25 cellular contexts compared by ENCODE assay signal in genomic region chr16:68835970-68836369, GRCh38. TPM values are rescaled to one million over a fixed set of nuclear protein-coding genes. Genes with fewer than 3 reads are reported as not detected.
A peak's percentile ranks its signal among the peaks of the same experiment; 100 is the strongest.
DNase-seq lines count a peak whose midpoint lies in the region; ATAC-seq, FAIRE-seq and TF ChIP-seq lines count a peak whose summit lies in the region.
"Had no signal": no experiment of that assay in that cellular context is flagged by ENCODE, and none has a peak within 500 bp of the region (broad histone marks: within the 10 kb centered on the region; RNA-seq: fewer than 3 reads in every experiment).

No MANE protein-coding gene starts in this region.

- no peak for TF ChIP-seq RAD21 in H1 (IDR thresholded peaks at IDR 0.05 in 1 of 2, conservative IDR thresholded peaks at IDR 0.05 in 1 of 2; ENCODE audit: low read depth in 2 of 2, low read length in 2 of 2)

- H3K36me3 Mint-ChIP-seq in activated naive CD8-positive, alpha-beta T cell treated with anti-CD3 and anti-CD28 coated beads for 36 hours, result no peaks in the 10 kb centered on the region
- H3K36me3 Mint-ChIP-seq: CD8-positive, alpha-beta T cell had no signal

- H3K79me2 ChIP-seq in DND-41 (ENCODE audit: insufficient read depth, low read length), result no peaks in the 10 kb centered on the region
- no peaks in the 10 kb centered on the region for H3K79me2 ChIP-seq in H1 (ENCODE audit: control insufficient read depth in 1 of 2, insufficient read depth in 2 of 2, low read length in 2 of 2)

- H3K79me1 ChIP-seq in H1 (ENCODE audit: low read depth, low read length) (no peaks in the 10 kb centered on the region), mesenchymal stem cell (replicated peaks; ENCODE audit: low read length, poor library complexity, severe bottlenecking) (no peaks in the 10 kb centered on the region)

- H3K27ac Mint-ChIP-seq in activated naive CD8-positive, alpha-beta T cell treated with anti-CD3 and anti-CD28 coated beads for 36 hours, result no peak overlapping the region
- H3K27ac Mint-ChIP-seq: B cell; CD4-positive, alpha-beta T cell; CD8-positive, alpha-beta T cell had no signal

- H2AK5ac ChIP-seq in H1 (ENCODE audit: low read depth, low read length), result no peak overlapping the region
- H2AK5ac ChIP-seq in mesenchymal stem cell (ENCODE audit: low read length, severe bottlenecking), result peak overlapping the region; percentile 35

- H3K27ac ChIP-seq in DND-41 (ENCODE audit: low read length), result no peak overlapping the region
- H3K27ac ChIP-seq in H1 (ENCODE audit: low read depth, low read length), result no peak overlapping the region
- no peak overlapping the region for H3K27ac ChIP-seq in mesenchymal stem cell (ENCODE audit: low read length, poor library complexity, severe bottlenecking)
- H3K27ac ChIP-seq: BLaER1 treated with 17β-estradiol and CSF1 and Interleukin-3, amounts not matched to agents 10 nM and 100 nM; C4-2B had no signal

- CTCF ChIA-PET in H1 (lab: Charles Lee; ENCODE audit: partially characterized antibody), result interaction anchor here (1.2 to 3.1 kb wide), 2 partner anchors 8 to 26 kb away, joined by 4 to 12 read pairs; partner anchors contain the start of gene TANGO6

- H3K14ac ChIP-seq in H1 (ENCODE audit: insufficient read length) (no peak overlapping the region), mesenchymal stem cell (ENCODE audit: low read length in 2 of 2) (no peak overlapping the region)

- H3K4me1 ChIP-seq in DND-41 (ENCODE audit: insufficient read depth, low read length) (no peaks in the 10 kb centered on the region), H1 (replicated peaks in 1 of 4; ENCODE audit: control insufficient read depth in 3 of 4, insufficient read depth in 4 of 4, low read length in 3 of 4) (no peaks in the 10 kb centered on the region), mesenchymal stem cell (ENCODE audit: control insufficient read depth, insufficient read depth, low read depth, low read length) (no peaks in the 10 kb centered on the region)
- H3K4me1 ChIP-seq: Caco-2 had no signal

- H2BK20ac ChIP-seq in H1 (ENCODE audit: low read length), result no peak overlapping the region

- H3K4me3 ChIP-seq in DND-41 (ENCODE audit: low read depth in 1 of 2, low read length in 2 of 2) (no peak overlapping the region), H1 (ENCODE audit: extremely low read depth in 1 of 4, insufficient read depth in 2 of 4, low read depth in 3 of 4, low read length in 4 of 4) (no peak overlapping the region), mesenchymal stem cell (ENCODE audit: insufficient read depth in 1 of 2, low read depth in 1 of 2, low read length in 2 of 2) (no peak overlapping the region)
- H3K4me3 ChIP-seq: BLaER1 treated with 17β-estradiol and CSF1 and Interleukin-3, amounts not matched to agents 10 nM and 100 nM; GM12878 had no signal

- no peak overlapping the region for H3K23ac ChIP-seq in H1 (ENCODE audit: insufficient read length)
- H3K23ac ChIP-seq in mesenchymal stem cell (ENCODE audit: low read length in 2 of 2), result no peak overlapping the region

- no peaks in the 10 kb centered on the region for H3K4me1 Mint-ChIP-seq in activated naive CD8-positive, alpha-beta T cell treated with anti-CD3 and anti-CD28 coated beads for 36 hours
- H3K4me1 Mint-ChIP-seq: B cell had no signal

- H4K8ac ChIP-seq in H1 (ENCODE audit: extremely low read depth, insufficient read depth, low read length), result no peak overlapping the region
- H4K8ac ChIP-seq in mesenchymal stem cell (ENCODE audit: low read length), result no peak overlapping the region

- H3K4me2 ChIP-seq in DND-41 (ENCODE audit: insufficient read depth, low read length) (no peak overlapping the region), H1 (ENCODE audit: insufficient read depth in 1 of 2, low read depth in 2 of 2, low read length in 2 of 2) (no peak overlapping the region), mesenchymal stem cell (ENCODE audit: low read length, poor library complexity, severe bottlenecking) (no peak overlapping the region)
- H3K4me2 ChIP-seq: BLaER1 treated with 17β-estradiol and CSF1 and Interleukin-3, amounts not matched to agents 10 nM and 100 nM had no signal

- TF ChIP-seq CTCF in DND-41 (IDR thresholded peaks at IDR 0.05; ENCODE audit: borderline replicate concordance, extremely low read depth, low read length, poor library complexity, severe bottlenecking) (no peak), H1 (IDR thresholded peaks at IDR 0.05; ENCODE audit: control extremely low read depth in 1 of 3, insufficient read depth in 1 of 3, low read depth in 1 of 3, low read length in 3 of 3) (no peak)

- H3K23me2 ChIP-seq in H1 (ENCODE audit: low read depth, low read length), result no peaks in the 10 kb centered on the region; the same call in 1 of the 2 replicates

- H2BK5ac ChIP-seq in H1 (ENCODE audit: low read depth, low read length), result no peak overlapping the region
- H2BK5ac ChIP-seq in mesenchymal stem cell (ENCODE audit: low read depth, low read length, poor library complexity, severe bottlenecking), result no peak overlapping the region

- no peak for ATAC-seq in DND-41 (ENCODE audit: insufficient read depth, low read depth)
- no peak for ATAC-seq in GM18861 (IDR thresholded peaks at IDR 0.05; ENCODE audit: unreplicated experiment)
- ATAC-seq: CD8-positive, alpha-beta T cell; GM12878 had no signal

- H2AFZ ChIP-seq in DND-41 (ENCODE audit: low read depth, low read length) (peak overlapping the region; percentile 26; the same call in 1 of the 2 replicates), H1 (ENCODE audit: low read length) (no peak overlapping the region), mesenchymal stem cell (ENCODE audit: low read depth, low read length) (no peak overlapping the region)

- H3K9me3 ChIP-seq in DND-41 (ENCODE audit: insufficient read depth, low read length, severe bottlenecking), result no peaks in the 10 kb centered on the region
- H3K9me3 ChIP-seq in H1 (ENCODE audit: insufficient read depth in 2 of 2, low read depth in 1 of 2, low read length in 1 of 2), result no peaks in the 10 kb centered on the region
- no peaks in the 10 kb centered on the region for H3K9me3 ChIP-seq in mesenchymal stem cell (ENCODE audit: control insufficient read depth, low read length)
- H3K9me3 ChIP-seq: BLaER1 treated with 17β-estradiol and CSF1 and Interleukin-3, amounts not matched to agents 10 nM and 100 nM; Caco-2 had no signal

- 92% methylated on average over 5 of the region's 5 CpGs; no CpG with 5 or more reads in 1 of the 2 experiments for WGBS in H1 (ENCODE audit: extremely low coverage in 1 of 2, insufficient coverage in 1 of 2, insufficient read length in 1 of 2, insufficient replicate concordance in 2 of 2, low coverage in 1 of 2, low lambda C conversion rate in 2 of 2, missing lambda C conversion rate in 1 of 2), 2 experiments
- WGBS in mesenchymal stem cell, result 91% methylated on average over 4 of the region's 5 CpGs

- H3K4me3 Mint-ChIP-seq in activated naive CD8-positive, alpha-beta T cell treated with anti-CD3 and anti-CD28 coated beads for 36 hours, result no peak overlapping the region
- H3K4me3 Mint-ChIP-seq: B cell; CD4-positive, alpha-beta T cell; CD8-positive, alpha-beta T cell had no signal

- no peaks in the 10 kb centered on the region for H3K9me3 Mint-ChIP-seq in activated naive CD8-positive, alpha-beta T cell treated with anti-CD3 and anti-CD28 coated beads for 36 hours
- H3K9me3 Mint-ChIP-seq: CD4-positive, alpha-beta T cell; CD8-positive, alpha-beta T cell had no signal

- FAIRE-seq in H1 (lab: Jason Lieb, UNC), result no peak
- FAIRE-seq: A204.1, D721Med, GM12878, GM12892, GM18507, GM19239 had no signal

- H2BK120ac ChIP-seq in H1 (replicated peaks; ENCODE audit: low read depth, low read length) (no peak overlapping the region), mesenchymal stem cell (ENCODE audit: low read depth, low read length) (no peak overlapping the region)

- H3K36me3 ChIP-seq in DND-41 (ENCODE audit: insufficient read depth, low read length) (no peaks in the 10 kb centered on the region), H1 (ENCODE audit: control insufficient read depth in 2 of 4, insufficient read depth in 4 of 4, low read length in 3 of 4) (peaks cover 9 to 41% (median 28%) of the 10 kb centered on the region in 4 experiments; a peak in 7 of 8 replicates), mesenchymal stem cell (ENCODE audit: control insufficient read depth in 1 of 2, insufficient read depth in 2 of 2, low read depth in 1 of 2, low read length in 2 of 2) (no peaks in the 10 kb centered on the region)
- H3K36me3 ChIP-seq: BLaER1 treated with 17β-estradiol and CSF1 and Interleukin-3, amounts not matched to agents 10 nM and 100 nM had no signal

- DNase-seq in DND-41 (no peak), H1 (ENCODE audit: low read depth in 1 of 2, low spot score in 2 of 2) (no peak), mesenchymal stem cell (no peak), SKM-1 treated with dmso at 0.1 percent for 144 hours (lab: John Stamatoyannopoulos, UW; ENCODE audit: unreplicated experiment) (no peak)
- no peak for DNase-seq in activated naive CD8-positive, alpha-beta T cell treated with anti-CD3 and anti-CD28 coated beads for 36 hours
- DNase-seq: 8988T; ACHN; AML-193; Caco-2; Calu3; CD4-positive, alpha-beta T cell; CD8-positive, alpha-beta T cell; DMS79 treated with DMSO at 0.1 percent for 48 hours; EL; GDM1 had no signal

- H3K56ac ChIP-seq in H1 (replicated peaks; ENCODE audit: insufficient read length, low read depth, low read length), result no peak overlapping the region

- POLR2A ChIA-PET in H1 (lab: Charles Lee; ENCODE audit: partially characterized antibody), result interaction anchor here (2.8 kb wide), 1 partner anchor 7 kb away, joined by 12 read pairs; the partner anchor contains the start of gene TANGO6

- H4K91ac ChIP-seq in H1 (replicated peaks; ENCODE audit: insufficient read length, low read length) (no peak overlapping the region), mesenchymal stem cell (ENCODE audit: low read length) (no peak overlapping the region)

- no peak overlapping the region for H3K18ac ChIP-seq in H1 (ENCODE audit: extremely low read depth, low read length)
- no peak overlapping the region for H3K18ac ChIP-seq in mesenchymal stem cell (ENCODE audit: low read depth in 1 of 2, low read length in 2 of 2)

- no peak overlapping the region for H3K9ac ChIP-seq in DND-41 (ENCODE audit: low read depth, low read length)
- H3K9ac ChIP-seq in H1 (replicated peaks in 1 of 4; ENCODE audit: extremely low read depth in 1 of 4, low read depth in 3 of 4, low read length in 3 of 4), result no peak overlapping the region
- no peak overlapping the region for H3K9ac ChIP-seq in mesenchymal stem cell (ENCODE audit: low read length)
- H3K9ac ChIP-seq: BLaER1 treated with 17β-estradiol and CSF1 and Interleukin-3, amounts not matched to agents 10 nM and 100 nM had no signal

- H3K27me3 ChIP-seq in DND-41 (ENCODE audit: insufficient read depth, low read length, poor library complexity) (no peaks in the 10 kb centered on the region), H1 (replicated peaks in 1 of 4; ENCODE audit: control insufficient read depth in 3 of 4, extremely low read depth in 1 of 4, insufficient read depth in 3 of 4, low read length in 3 of 4) (no peaks in the 10 kb centered on the region), mesenchymal stem cell (ENCODE audit: control insufficient read depth in 1 of 2, insufficient read depth in 1 of 2, low read length in 2 of 2) (peaks cover 0 to 3% of the 10 kb centered on the region in 2 experiments)
- H3K27me3 ChIP-seq: BLaER1 treated with 17β-estradiol and CSF1 and Interleukin-3, amounts not matched to agents 10 nM and 100 nM had no signal

- peak in 1 of 2 experiments; percentile 64; a peak in 1 of 3 replicates for TF ChIP-seq POLR2A in H1 (IDR thresholded peaks at IDR 0.05; ENCODE audit: control extremely low read depth in 1 of 2, low read depth in 2 of 2, low read length in 2 of 2)

- H2BK12ac ChIP-seq in H1 (ENCODE audit: low read depth, low read length) (no peak overlapping the region), mesenchymal stem cell (ENCODE audit: low read length in 2 of 2) (no peak overlapping the region)

- no peak for TF ChIP-seq EP300 in H1 (IDR thresholded peaks at IDR 0.05; ENCODE audit: borderline replicate concordance in 1 of 2, low read depth in 2 of 2, low read length in 2 of 2)

- no peaks in the 10 kb centered on the region for H3K27me3 Mint-ChIP-seq in activated naive CD8-positive, alpha-beta T cell treated with anti-CD3 and anti-CD28 coated beads for 36 hours
- H3K27me3 Mint-ChIP-seq: B cell had no signal

- H2BK15ac ChIP-seq in H1 (ENCODE audit: low read length), result no peak overlapping the region
- no peak overlapping the region for H2BK15ac ChIP-seq in mesenchymal stem cell (ENCODE audit: low read depth, poor library complexity, severe bottlenecking)

- H4K20me1 ChIP-seq in DND-41 (ENCODE audit: insufficient read depth, low read length), result no peaks in the 10 kb centered on the region
- no peaks in the 10 kb centered on the region for H4K20me1 ChIP-seq in H1 (replicated peaks in 1 of 2; ENCODE audit: control insufficient read depth in 1 of 2, insufficient read depth in 2 of 2, low read length in 2 of 2)
- H4K20me1 ChIP-seq: BLaER1 treated with 17β-estradiol and CSF1 and Interleukin-3, amounts not matched to agents 10 nM and 100 nM had no signal

- H3K4ac ChIP-seq in H1 (replicated peaks; ENCODE audit: insufficient read length, low read depth, low read length) (no peak overlapping the region), mesenchymal stem cell (ENCODE audit: low read depth in 1 of 2, low read length in 2 of 2) (no peak overlapping the region)

- H4K5ac ChIP-seq in H1 (ENCODE audit: insufficient read length, low read depth, low read length), result no peak overlapping the region

RNA-seq across cellular contexts. Expression of gene TANGO6, which starts 7.4 kb away (rescaled TPM):
- 15.8 and 19.5 TPM in 2 replicates for total RNA-seq in H1 (2021; fragmentation: NEBNext Ultra II Directional; extraction: Animal tissue kit (Norgen Biotek cat#: 25700))
- 5.0 and 6.7 TPM in 2 replicates for polyA plus RNA-seq in H1 (2011; rRNA removed)
- polyA plus RNA-seq in H1 (2011; cell fraction: cytosol; rRNA removed), result 7.7 TPM
- polyA plus RNA-seq in H1 (2011; cell fraction: nucleus; rRNA removed), result 11.3 TPM
- polyA plus RNA-seq in H1 (2012, experiment 1 of 2), result 11.0 to 15.4 TPM (median 12.1 TPM) in 4 replicates
- 2.4 TPM for polyA plus RNA-seq in H1 (2012, experiment 2 of 2)
- 6.0 TPM for polyA plus RNA-seq in H1 (2013, experiment 1 of 2)
- 6.6 TPM for polyA plus RNA-seq in H1 (2013, experiment 2 of 2)
- polyA minus RNA-seq in H1 (2011; rRNA and poly(A)+ RNA removed), result 75.0 and 86.1 TPM in 2 replicates
- 21.8 TPM for polyA minus RNA-seq in H1 (2011; cell fraction: cytosol; rRNA and poly(A)+ RNA removed)
- 49.2 TPM for polyA minus RNA-seq in H1 (2011; cell fraction: nucleus; rRNA and poly(A)+ RNA removed)
- polyA plus RNA-seq in mesenchymal stem cell (2013, experiment 1 of 2), result 4.0 TPM
- 3.9 TPM for polyA plus RNA-seq in mesenchymal stem cell (2013, experiment 2 of 2)
- 10 to 100 TPM; 25.2 to 30.5 TPM for total RNA-seq in activated naive CD8-positive, alpha-beta T cell treated with anti-CD3 and anti-CD28 coated beads for 36 hours
